ENCODE assay signal across 18 cellular contexts in the genomic region with DNA sequence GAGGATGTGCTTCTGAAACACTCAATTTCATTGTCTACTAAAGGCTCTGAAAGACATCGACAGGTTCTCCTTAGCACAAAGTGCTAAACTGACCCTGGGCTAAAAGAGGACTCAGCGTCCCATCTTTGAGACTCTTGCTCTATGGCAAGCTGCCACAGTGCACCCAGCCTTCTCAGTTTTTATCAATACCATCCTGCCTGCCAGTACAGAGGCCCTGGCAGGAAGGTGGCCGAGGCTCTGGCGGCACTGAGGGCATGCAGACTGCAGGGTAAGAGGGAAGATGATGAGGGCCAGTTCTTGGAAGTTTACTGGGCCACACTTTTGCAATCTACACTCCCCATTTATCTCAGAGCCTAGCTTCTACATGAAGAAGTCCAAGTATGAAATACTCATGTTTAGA. TPM values are rescaled to one million over a fixed set of nuclear protein-coding genes. Genes with fewer than 3 reads are reported as not detected.
DNase-seq lines count a peak whose midpoint lies in the region; ATAC-seq, FAIRE-seq and TF ChIP-seq lines count a peak whose summit lies in the region.
"Had no signal": no experiment of that assay in that cellular context is flagged by ENCODE, and none has a peak within 500 bp of the region (broad histone marks: within the 10 kb centered on the region; RNA-seq: fewer than 3 reads in every experiment).

No MANE protein-coding gene starts in this region.

- peaks cover 7% of the 10 kb centered on the region for H3K9me3 Mint-ChIP-seq in nephron
- H3K9me3 Mint-ChIP-seq: CD4-positive, alpha-beta T cell had no signal

- no peak for TF ChIP-seq POLR2A in heart left ventricle (IDR thresholded peaks at IDR 0.05)

- peaks cover 52% of the 10 kb centered on the region for H3K36me3 Mint-ChIP-seq in nephron (ENCODE audit: low read depth)

- DNase-seq in Karpas-422 (no peak), heart left ventricle (peak in 2 of 5 donors; percentile 16 to 47), NCI-H2196 treated with DMSO at 0.1 percent for 48 hours (lab: John Stamatoyannopoulos, UW; ENCODE audit: unreplicated experiment) (no peak), urothelium cell line (ENCODE audit: low spot score) (no peak), NCI-H510A treated with DMSO at 0.1 percent for 48 hours (lab: John Stamatoyannopoulos, UW) (no peak), NCI-H82 treated with DMSO at 0.1 percent for 48 hours (lab: John Stamatoyannopoulos, UW; ENCODE audit: unreplicated experiment) (no peak)
- DNase-seq: Caco-2; CD4-positive, alpha-beta T cell; H9; MM.1S; SJCRH30 had no signal

- peak; percentile 47 to 80 (median 64) for ATAC-seq in heart left ventricle
- ATAC-seq: Panc1 had no signal

- H3K4me1 ChIP-seq in KMS-11 (ENCODE audit: low read depth, poor library complexity, severe bottlenecking): peaks cover 89% of the 10 kb centered on the region
- peaks cover 24% of the 10 kb centered on the region for H3K4me1 ChIP-seq in Karpas-422 (ENCODE audit: low read length)
- peaks cover 0 to 48% (median 25%) of the 10 kb centered on the region in 12 donors for H3K4me1 ChIP-seq in heart left ventricle
- H3K4me1 ChIP-seq: BLaER1, Caco-2 had no signal

- TF ChIP-seq CTCF in KMS-11 (conservative IDR thresholded peaks at IDR 0.05; ENCODE audit: low read depth, low read length) (no peak), heart left ventricle (IDR thresholded peaks at IDR 0.05) (no peak), nephron (IDR thresholded peaks at IDR 0.05; ENCODE audit: unreplicated experiment in 3 of 3) (no peak)

- peaks cover 11% of the 10 kb centered on the region for H3K27me3 Mint-ChIP-seq in nephron (ENCODE audit: low read depth)

- H3K4me3 ChIP-seq in KMS-11 (IDR thresholded peaks at IDR 0.05; ENCODE audit: insufficient read depth, low read depth, low read length) (no peak overlapping the region), Karpas-422 (ENCODE audit: low read length) (no peak overlapping the region), heart left ventricle (no peak overlapping the region)
- H3K4me3 ChIP-seq: BLaER1, SJCRH30 had no signal

- peaks cover 63% of the 10 kb centered on the region for H3K4me1 Mint-ChIP-seq in nephron

- intact Hi-C loops in heart left ventricle (cut with DNase I): no loop called here

- H2AFZ ChIP-seq in KMS-11 (ENCODE audit: low read depth) (no peak overlapping the region), Karpas-422 (ENCODE audit: low read length) (no peak overlapping the region)

- peaks cover 27% of the 10 kb centered on the region; the same call in 1 of the 2 replicates for H3K79me2 ChIP-seq in KMS-11 (ENCODE audit: insufficient read depth, low read depth)
- H3K79me2 ChIP-seq in Karpas-422 (ENCODE audit: low read length): no peaks in the 10 kb centered on the region

- H3K27ac Mint-ChIP-seq in nephron: peak overlapping the region in 2 of 3 experiments; percentile 39 to 49
- H3K27ac Mint-ChIP-seq: CD4-positive, alpha-beta T cell; H9 had no signal

- peaks cover under 1% of the 10 kb centered on the region; the same call in 1 of the 2 replicates for H3K9me3 ChIP-seq in Karpas-422 (ENCODE audit: low read length)
- H3K9me3 ChIP-seq in heart left ventricle: peaks cover 0 to 2% (median 0%) of the 10 kb centered on the region in 12 donors
- H3K9me3 ChIP-seq: Caco-2, SJCRH30 had no signal

- no peaks in the 10 kb centered on the region for H4K20me1 ChIP-seq in KMS-11 (ENCODE audit: insufficient read depth)
- peaks cover 7% of the 10 kb centered on the region; the same call in 1 of the 2 replicates for H4K20me1 ChIP-seq in Karpas-422 (ENCODE audit: insufficient read depth, low read depth, low read length)
- H4K20me1 ChIP-seq: BLaER1 had no signal

- H3K36me3 ChIP-seq in KMS-11 (ENCODE audit: insufficient read depth) (no peaks in the 10 kb centered on the region), Karpas-422 (ENCODE audit: insufficient read depth, low read length) (no peaks in the 10 kb centered on the region), heart left ventricle (peaks cover 0 to 25% (median 0%) of the 10 kb centered on the region in 9 donors)
- H3K36me3 ChIP-seq: BLaER1 had no signal

- peak overlapping the region in 1 of 3 experiments; percentile 45 for H3K4me3 Mint-ChIP-seq in nephron
- H3K4me3 Mint-ChIP-seq: CD4-positive, alpha-beta T cell; H9; HFFc6 had no signal

- no peaks in the 10 kb centered on the region for H3K9me2 ChIP-seq in Karpas-422 (replicated peaks; ENCODE audit: insufficient read depth, low read length)

- H3K4me2 ChIP-seq in KMS-11: peak overlapping the region; percentile 63; the same call in 1 of the 2 replicates
- H3K4me2 ChIP-seq in Karpas-422 (ENCODE audit: low read depth, low read length, poor library complexity, severe bottlenecking): peak overlapping the region; percentile 30
- H3K4me2 ChIP-seq: BLaER1 had no signal

- H3K27ac ChIP-seq in KMS-11 (no peak overlapping the region), Karpas-422 (ENCODE audit: low read length) (no peak overlapping the region), heart left ventricle (peak overlapping the region in 3 of 12 donors; percentile 12 to 28 (median 25))
- H3K27ac ChIP-seq: BLaER1, SJCRH30 had no signal

- H3K27me3 ChIP-seq in KMS-11 (ENCODE audit: insufficient read depth, low read depth): no peaks in the 10 kb centered on the region
- no peaks in the 10 kb centered on the region for H3K27me3 ChIP-seq in Karpas-422 (ENCODE audit: low read length)
- H3K27me3 ChIP-seq in heart left ventricle: peaks cover 0 to 7% (median 0%) of the 10 kb centered on the region in 9 donors
- H3K27me3 ChIP-seq: SJCRH30 had no signal

- FAIRE-seq in urothelium cell line (lab: Jason Lieb, UNC): no peak
- FAIRE-seq: GM12891 had no signal

- WGBS in heart left ventricle, 4 donors: 41 to 64% (median 49%) methylated on average over 4 of the region's 4 CpGs

- H3K9ac ChIP-seq in KMS-11 (no peak overlapping the region), Karpas-422 (ENCODE audit: low read length) (no peak overlapping the region)
- H3K9ac ChIP-seq: BLaER1 had no signal

RNA-seq across cellular contexts. Expression of a gene that starts 5.3 kb away (rescaled TPM):
- not detected in 2 replicates for total RNA-seq in Karpas-422 (2014; rRNA removed; shearing (Covaris generic); ENCODE audit: low replicate concordance)
- 10 to 100 TPM in 2 of 9 donors, 1 to 10 TPM in 5, under 1 TPM in 2; 0.75 to 39.2 (median 2.9) TPM for total RNA-seq in heart left ventricle
- polyA plus RNA-seq in heart left ventricle: 1 to 10 TPM in 1 of 2 donors, under 1 TPM in 1; 0.91 to 2.8 TPM
- total RNA-seq: G401 had no signal

RNA-seq across cellular contexts. Expression of a gene that starts 51.1 kb away (rescaled TPM):
- total RNA-seq in Karpas-422 (2014; rRNA removed; shearing (Covaris generic); ENCODE audit: low replicate concordance): not detected in 2 replicates
- total RNA-seq in heart left ventricle: 1 to 10 TPM; 2.4 to 6.4 (median 4.5) TPM
- polyA plus RNA-seq in heart left ventricle: 1 to 10 TPM; 1.1 to 1.4 TPM
- total RNA-seq: CD4-positive, alpha-beta T cell had no signal
